ENCODE assay signal across 4 cellular contexts in genomic region chr7:57120123-57120784, GRCh38. TPM values are rescaled to one million over a fixed set of nuclear protein-coding genes. Genes with fewer than 3 reads are reported as not detected.
"Had no signal": no experiment of that assay in that cellular context is flagged by ENCODE, and none has a peak within 500 bp of the region (broad histone marks: within the 10 kb centered on the region; RNA-seq: fewer than 3 reads in every experiment).

No MANE protein-coding gene starts in this region.

RNA-seq across cellular contexts. Expression of gene ZNF479, which starts 12.0 kb away (rescaled TPM):
- total RNA-seq: LHCN-M2, M059J, MCF 10A, NCI-H460 had no signal
